In genomic region chr20:19301142-19301541, GRCh38 we compare ENCODE assay signal across 28 cellular contexts.
"Had no signal": no experiment of that assay in that cellular context is flagged by ENCODE, and none has a peak within 500 bp of the region (broad histone marks: within the 10 kb centered on the region; RNA-seq: fewer than 3 reads in every experiment).

No MANE protein-coding gene starts in this region.

- DNase-seq: activated CD4-positive, alpha-beta memory T cell treated with anti-CD3 and anti-CD28 coated beads for 36 hours; activated CD4-positive, alpha-beta T cell treated with anti-CD3 and anti-CD28 coated beads for 36 hours; activated CD4-positive, alpha-beta T cell treated with anti-CD3 and anti-CD28 coated beads, Interleukin-2, amount 10 ng/mL, durations not matched to agents 24 days and 14 days; activated CD4-positive, CD25-positive, alpha-beta regulatory T cell; activated CD4-positive, CD25-positive, alpha-beta regulatory T cell treated with anti-CD3 and anti-CD28 coated beads, Interleukin-2, amount 50 U/mL, for 72 hours; activated CD8-positive, alpha-beta memory T cell treated with anti-CD3 and anti-CD28 coated beads, Interleukin-2, amount 10 ng/mL, durations not matched to agents 7 days and 5 days; activated CD8-positive, alpha-beta memory T cell treated with anti-CD3 and anti-CD28 coated beads, Interleukin-2, amount 50 U/mL, for 4 hours; activated CD8-positive, alpha-beta T cell treated with anti-CD3 and anti-CD28 coated beads, Interleukin-2, amount 10 ng/mL, durations not matched to agents 7 days and 5 days; activated effector memory CD4-positive, alpha-beta T cell treated with anti-CD3 and anti-CD28 coated beads, Interleukin-2, amount 50 U/mL, for 16 hours; activated naive CD4-positive, alpha-beta T cell treated with anti-CD3 and anti-CD28 coated beads for 36 hours; activated naive CD8-positive, alpha-beta T cell treated with anti-CD3 and anti-CD28 coated beads for 36 hours; activated naive CD8-positive, alpha-beta T cell treated with anti-CD3 and anti-CD28 coated beads, Interleukin-2, amount 50 U/mL, for 24 hours; activated T-cell treated with anti-CD3 and anti-CD28 coated beads, Interleukin-2, amount 50 U/mL, for 1 hour; activated T-cell treated with anti-CD3 and anti-CD28 coated beads, Interleukin-2, amount 50 U/mL, for 48 hours; adrenal gland; amygdala; aorta; body of pancreas; caudate nucleus; colonic mucosa; effector memory CD4-positive, alpha-beta T cell; foreskin melanocyte; heart right ventricle; T-helper 1 cell; T-helper 17 cell had no signal

- H3K27me3 ChIP-seq: adrenal gland, body of pancreas, colonic mucosa, esophagus muscularis mucosa, gastroesophageal sphincter, heart right ventricle had no signal

- H3K4me3 ChIP-seq: adrenal gland, body of pancreas, colonic mucosa, esophagus muscularis mucosa, gastroesophageal sphincter, heart right ventricle had no signal

- H3K4me1 ChIP-seq: adrenal gland, body of pancreas, colonic mucosa had no signal

- H3K36me3 ChIP-seq: adrenal gland, colonic mucosa, esophagus muscularis mucosa, gastroesophageal sphincter, heart right ventricle had no signal

- H3K27ac ChIP-seq: adrenal gland, body of pancreas, colonic mucosa, epithelial cell of prostate, esophagus muscularis mucosa, gastroesophageal sphincter, heart right ventricle had no signal

- ATAC-seq: activated CD4-positive, alpha-beta T cell treated with anti-CD3 and anti-CD28 coated beads for 36 hours; activated CD8-positive, alpha-beta memory T cell treated with anti-CD3 and anti-CD28 coated beads, Interleukin-2, amount 10 ng/mL, durations not matched to agents 7 days and 5 days; activated CD8-positive, alpha-beta T cell treated with anti-CD3 and anti-CD28 coated beads, Interleukin-2, amount 10 ng/mL, durations not matched to agents 7 days and 5 days; activated naive CD8-positive, alpha-beta T cell treated with anti-CD3 and anti-CD28 coated beads, Interleukin-2, amount 50 U/mL, for 24 hours; body of pancreas; gastroesophageal sphincter; heart right ventricle; T-helper 17 cell had no signal

- H3K9me3 ChIP-seq: adrenal gland, body of pancreas, colonic mucosa, esophagus muscularis mucosa, gastroesophageal sphincter had no signal
